Comparison of ENCODE assay signal across 1 cellular context in genomic region chr22:30564766-30565118, GRCh38.
A peak's percentile ranks its signal among the peaks of the same experiment; 100 is the strongest.
TF ChIP-seq lines count a peak whose summit lies in the region.

No MANE protein-coding gene starts in this region.

TF ChIP-seq in HepG2, 621 proteins besides CTCF, POLR2A, EP300 and RAD21:
- TF ChIP-seq ZNF224 (CRISPR knock-in tag; IDR thresholded peaks at IDR 0.05) (no peak), ZNF660 (CRISPR knock-in tag; IDR thresholded peaks at IDR 0.05; ENCODE audit: borderline replicate concordance, low read depth) (no peak), ZNF687 (CRISPR knock-in tag; IDR thresholded peaks at IDR 0.05) (peak; percentile 14; the same call in 1 of the 2 replicates)
